1 cellular context compared by ENCODE assay signal in the genomic region with DNA sequence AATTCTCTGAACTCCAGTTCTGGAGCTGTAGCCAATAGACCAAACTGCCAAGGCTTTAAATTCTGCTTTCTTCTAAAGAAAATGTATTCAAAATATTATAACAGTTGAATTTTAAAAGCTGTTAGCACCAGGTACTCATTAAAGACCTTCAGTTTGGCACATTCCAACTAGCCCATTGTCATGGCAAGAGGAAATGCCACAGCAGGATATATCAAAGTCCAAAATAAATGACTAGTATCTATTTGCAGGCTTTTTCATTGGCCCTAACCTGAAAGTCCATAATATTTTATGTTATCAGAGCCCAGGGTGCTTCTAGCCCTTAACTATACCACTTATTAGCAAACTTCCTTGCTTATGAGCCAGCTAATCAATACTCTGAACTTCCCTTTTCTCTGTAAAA.
TF ChIP-seq lines count a peak whose summit lies in the region.

No MANE protein-coding gene starts in this region.

TF ChIP-seq in HepG2, 621 proteins besides CTCF, POLR2A, EP300 and RAD21 (continued from another document):
- TF ChIP-seq, protein P1, sequence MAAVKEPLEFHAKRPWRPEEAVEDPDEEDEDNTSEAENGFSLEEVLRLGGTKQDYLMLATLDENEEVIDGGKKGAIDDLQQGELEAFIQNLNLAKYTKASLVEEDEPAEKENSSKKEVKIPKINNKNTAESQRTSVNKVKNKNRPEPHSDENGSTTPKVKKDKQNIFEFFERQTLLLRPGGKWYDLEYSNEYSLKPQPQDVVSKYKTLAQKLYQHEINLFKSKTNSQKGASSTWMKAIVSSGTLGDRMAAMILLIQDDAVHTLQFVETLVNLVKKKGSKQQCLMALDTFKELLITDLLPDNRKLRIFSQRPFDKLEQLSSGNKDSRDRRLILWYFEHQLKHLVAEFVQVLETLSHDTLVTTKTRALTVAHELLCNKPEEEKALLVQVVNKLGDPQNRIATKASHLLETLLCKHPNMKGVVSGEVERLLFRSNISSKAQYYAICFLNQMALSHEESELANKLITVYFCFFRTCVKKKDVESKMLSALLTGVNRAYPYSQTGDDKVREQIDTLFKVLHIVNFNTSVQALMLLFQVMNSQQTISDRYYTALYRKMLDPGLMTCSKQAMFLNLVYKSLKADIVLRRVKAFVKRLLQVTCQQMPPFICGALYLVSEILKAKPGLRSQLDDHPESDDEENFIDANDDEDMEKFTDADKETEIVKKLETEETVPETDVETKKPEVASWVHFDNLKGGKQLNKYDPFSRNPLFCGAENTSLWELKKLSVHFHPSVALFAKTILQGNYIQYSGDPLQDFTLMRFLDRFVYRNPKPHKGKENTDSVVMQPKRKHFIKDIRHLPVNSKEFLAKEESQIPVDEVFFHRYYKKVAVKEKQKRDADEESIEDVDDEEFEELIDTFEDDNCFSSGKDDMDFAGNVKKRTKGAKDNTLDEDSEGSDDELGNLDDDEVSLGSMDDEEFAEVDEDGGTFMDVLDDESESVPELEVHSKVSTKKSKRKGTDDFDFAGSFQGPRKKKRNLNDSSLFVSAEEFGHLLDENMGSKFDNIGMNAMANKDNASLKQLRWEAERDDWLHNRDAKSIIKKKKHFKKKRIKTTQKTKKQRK (IDR thresholded peaks at IDR 0.05; ENCODE audit: low read length): no peak
- TF ChIP-seq, protein P2, sequence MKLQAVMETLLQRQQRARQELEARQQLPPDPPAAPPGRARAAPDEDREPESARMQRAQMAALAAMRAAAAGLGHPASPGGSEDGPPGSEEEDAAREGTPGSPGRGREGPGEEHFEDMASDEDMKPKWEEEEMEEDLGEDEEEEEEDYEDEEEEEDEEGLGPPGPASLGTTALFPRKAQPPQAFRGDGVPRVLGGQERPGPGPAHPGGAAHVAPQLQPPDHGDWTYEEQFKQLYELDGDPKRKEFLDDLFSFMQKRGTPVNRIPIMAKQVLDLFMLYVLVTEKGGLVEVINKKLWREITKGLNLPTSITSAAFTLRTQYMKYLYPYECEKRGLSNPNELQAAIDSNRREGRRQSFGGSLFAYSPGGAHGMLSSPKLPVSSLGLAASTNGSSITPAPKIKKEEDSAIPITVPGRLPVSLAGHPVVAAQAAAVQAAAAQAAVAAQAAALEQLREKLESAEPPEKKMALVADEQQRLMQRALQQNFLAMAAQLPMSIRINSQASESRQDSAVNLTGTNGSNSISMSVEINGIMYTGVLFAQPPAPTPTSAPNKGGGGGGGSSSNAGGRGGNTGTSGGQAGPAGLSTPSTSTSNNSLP (IDR thresholded peaks at IDR 0.05; ENCODE audit: low read depth, low read length): peak; percentile 57
- TF ChIP-seq ZNF766 (CRISPR knock-in tag; IDR thresholded peaks at IDR 0.05; ENCODE audit: borderline replicate concordance): no peak
